In genomic region chr12:64550758-64551157, GRCh38 we compare ENCODE assay signal across 24 cellular contexts.
"Had no signal": no experiment of that assay in that cellular context is flagged by ENCODE, and none has a peak within 500 bp of the region (broad histone marks: within the 10 kb centered on the region; RNA-seq: fewer than 3 reads in every experiment).

No MANE protein-coding gene starts in this region.

- H3K4me3 Mint-ChIP-seq: activated T-helper 1 cell treated with anti-CD3 and anti-CD28 coated beads, Interleukin-12 subunit alpha, Interleukin-12 subunit beta, Interleukin-2, Interleukin-4 antibody, amounts not matched to agents 30 ng/mL and 10 ng/mL and 1 ng/mL, durations not matched to agents 14 hours and 24 hours and 36 hours; T-helper 2 cell treated with Interferon-gamma antibody and Interleukin-4, amounts not matched to agents 5 μg/mL and 100 μg/mL, for 36 hours had no signal

- H3K27me3 ChIP-seq: right atrium auricular region, spleen, suprapubic skin, tibial artery, upper lobe of right lung had no signal

- H3K4me3 ChIP-seq: coronary artery, dorsolateral prefrontal cortex, left ventricle myocardium inferior, right atrium auricular region, spleen, suprapubic skin, tibial artery, upper lobe of right lung had no signal

- FAIRE-seq: astrocyte, islet of Langerhans had no signal

- ATAC-seq: esophagus mucosa, upper lobe of right lung had no signal

- H3K9me3 Mint-ChIP-seq: activated T-helper 1 cell treated with anti-CD3 and anti-CD28 coated beads, Interleukin-12 subunit alpha, Interleukin-12 subunit beta, Interleukin-2, Interleukin-4 antibody, amounts not matched to agents 30 ng/mL and 10 ng/mL and 1 ng/mL, durations not matched to agents 14 hours and 24 hours and 36 hours; T-helper 2 cell treated with Interferon-gamma antibody and Interleukin-4, amounts not matched to agents 5 μg/mL and 100 μg/mL, for 36 hours had no signal

- DNase-seq: activated CD4-positive, alpha-beta T cell treated with anti-CD3 and anti-CD28 coated beads for 4 hours; activated CD4-positive, alpha-beta T cell treated with anti-CD3 and anti-CD28 coated beads, Interleukin-2, amount 50 U/mL, for 48 hours; activated CD8-positive, alpha-beta memory T cell treated with anti-CD3 and anti-CD28 coated beads for 24 hours; activated gamma-delta T cell; activated naive CD4-positive, alpha-beta T cell treated with anti-CD3 and anti-CD28 coated beads, Interleukin-2, amount 50 U/mL, for 16 hours; amniotic stem cell; brain microvascular endothelial cell; dorsolateral prefrontal cortex; foreskin melanocyte; left ventricle myocardium inferior; occipital lobe; spleen; stimulated activated naive CD4-positive, alpha-beta T cell; T-helper 1 cell; tibial artery; upper lobe of right lung had no signal

- H3K36me3 ChIP-seq: brain microvascular endothelial cell, left ventricle myocardium inferior, right atrium auricular region, spleen, suprapubic skin, tibial artery, upper lobe of right lung had no signal

- H3K9me3 ChIP-seq: left ventricle myocardium inferior, right atrium auricular region, spleen, suprapubic skin, tibial artery, upper lobe of right lung had no signal

- H3K4me1 ChIP-seq: right atrium auricular region, upper lobe of right lung had no signal

- H3K27ac Mint-ChIP-seq: activated T-helper 1 cell treated with anti-CD3 and anti-CD28 coated beads, Interleukin-12 subunit alpha, Interleukin-12 subunit beta, Interleukin-2, Interleukin-4 antibody, amounts not matched to agents 30 ng/mL and 10 ng/mL and 1 ng/mL, durations not matched to agents 14 hours and 24 hours and 36 hours; T-helper 2 cell treated with Interferon-gamma antibody and Interleukin-4, amounts not matched to agents 5 μg/mL and 100 μg/mL, for 36 hours had no signal

- H3K27ac ChIP-seq: brain microvascular endothelial cell, coronary artery, dorsolateral prefrontal cortex, left ventricle myocardium inferior, right atrium auricular region, spleen, suprapubic skin, tibial artery, upper lobe of right lung had no signal
